Comparison of ENCODE assay signal across 38 cellular contexts in the genomic region with DNA sequence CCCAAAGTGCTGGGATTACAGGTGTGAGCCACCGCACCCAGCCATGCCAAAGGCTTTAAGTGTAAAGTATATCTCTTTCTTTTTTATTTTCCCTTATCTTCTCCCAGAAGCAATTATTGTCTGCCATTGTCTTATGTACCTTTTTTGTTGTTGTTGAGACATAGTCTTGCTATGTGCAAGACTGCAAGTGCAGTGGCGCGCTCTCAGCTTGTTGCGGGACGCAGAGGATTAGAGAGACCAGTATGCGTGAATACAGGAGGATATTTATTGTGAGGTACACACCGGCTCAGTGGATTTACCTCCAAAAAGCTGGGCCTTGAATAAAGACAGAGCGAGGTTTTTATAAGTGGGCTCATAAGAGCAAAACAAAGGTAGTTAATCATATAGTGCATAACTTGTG. TPM values are rescaled to one million over a fixed set of nuclear protein-coding genes. Genes with fewer than 3 reads are reported as not detected.
"Had no signal": no experiment of that assay in that cellular context is flagged by ENCODE, and none has a peak within 500 bp of the region (broad histone marks: within the 10 kb centered on the region; RNA-seq: fewer than 3 reads in every experiment).

No MANE protein-coding gene starts in this region.

- H3K9me3 ChIP-seq: MG63 had no signal

- H3K27ac ChIP-seq: KMS-11 had no signal

- H3K36me3 ChIP-seq: MG63 had no signal

- DNase-seq: Karpas-422, Kasumi-1, MG63, MM.1S, MV-4-11, NCI-H1048, NCI-H1092, NCI-H1092 treated with DMSO at 0.1 percent for 48 hours, NCI-H1105, NCI-H1105 treated with DMSO at 0.1 percent for 48 hours, NCI-H1417, NCI-H1417 treated with DMSO at 0.1 percent for 48 hours, NCI-H1436, NCI-H1436 treated with DMSO at 0.1 percent for 48 hours, NCI-H146, NCI-H1694, NCI-H1694 treated with DMSO at 0.1 percent for 48 hours, NCI-H187, NCI-H187 treated with DMSO at 0.1 percent for 48 hours, NCI-H1930, NCI-H2029, NCI-H2029 treated with DMSO at 0.1 percent for 48 hours, NCI-H2081, NCI-H2081 treated with DMSO at 0.1 percent for 48 hours, NCI-H2107, NCI-H2171, NCI-H2171 treated with DMSO at 0.1 percent for 48 hours, NCI-H2227 treated with DMSO at 0.1 percent for 48 hours, NCI-H226, NCI-H345, NCI-H446, NCI-H446 treated with DMSO at 0.1 percent for 48 hours, NCI-H510A had no signal

- H3K27me3 ChIP-seq: MG63 had no signal

- H3K4me3 ChIP-seq: MG63 had no signal

RNA-seq across cellular contexts. Expression of gene TAL2, which starts 43.9 kb away (rescaled TPM):
- total RNA-seq: LHCN-M2, M059J, MCF 10A, NCI-H460 had no signal
